ENCODE assay signal across 1 cellular context in the genomic region with DNA sequence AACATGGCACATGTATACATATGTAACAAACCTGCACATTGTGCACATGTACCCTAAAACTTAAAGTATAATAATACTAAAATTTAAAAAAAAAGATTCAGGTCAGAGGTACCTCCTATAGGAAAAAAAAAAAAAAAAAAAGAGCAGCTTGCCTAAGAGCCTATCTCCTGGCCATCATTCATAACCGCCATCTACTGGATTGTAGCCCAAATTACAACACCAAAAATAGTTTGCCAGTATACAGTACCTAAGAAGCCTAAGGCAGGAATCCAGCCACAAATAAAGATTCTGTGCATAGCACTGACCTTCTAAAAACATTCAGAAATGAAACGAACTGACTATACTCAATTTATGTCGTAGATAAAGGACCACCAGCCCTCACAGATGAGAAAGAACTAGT.
TF ChIP-seq lines count a peak whose summit lies in the region.

No MANE protein-coding gene starts in this region.

TF ChIP-seq in GM12878, 131 proteins besides CTCF, POLR2A, EP300 and RAD21 (continued from another document):
- TF ChIP-seq, protein P1, sequence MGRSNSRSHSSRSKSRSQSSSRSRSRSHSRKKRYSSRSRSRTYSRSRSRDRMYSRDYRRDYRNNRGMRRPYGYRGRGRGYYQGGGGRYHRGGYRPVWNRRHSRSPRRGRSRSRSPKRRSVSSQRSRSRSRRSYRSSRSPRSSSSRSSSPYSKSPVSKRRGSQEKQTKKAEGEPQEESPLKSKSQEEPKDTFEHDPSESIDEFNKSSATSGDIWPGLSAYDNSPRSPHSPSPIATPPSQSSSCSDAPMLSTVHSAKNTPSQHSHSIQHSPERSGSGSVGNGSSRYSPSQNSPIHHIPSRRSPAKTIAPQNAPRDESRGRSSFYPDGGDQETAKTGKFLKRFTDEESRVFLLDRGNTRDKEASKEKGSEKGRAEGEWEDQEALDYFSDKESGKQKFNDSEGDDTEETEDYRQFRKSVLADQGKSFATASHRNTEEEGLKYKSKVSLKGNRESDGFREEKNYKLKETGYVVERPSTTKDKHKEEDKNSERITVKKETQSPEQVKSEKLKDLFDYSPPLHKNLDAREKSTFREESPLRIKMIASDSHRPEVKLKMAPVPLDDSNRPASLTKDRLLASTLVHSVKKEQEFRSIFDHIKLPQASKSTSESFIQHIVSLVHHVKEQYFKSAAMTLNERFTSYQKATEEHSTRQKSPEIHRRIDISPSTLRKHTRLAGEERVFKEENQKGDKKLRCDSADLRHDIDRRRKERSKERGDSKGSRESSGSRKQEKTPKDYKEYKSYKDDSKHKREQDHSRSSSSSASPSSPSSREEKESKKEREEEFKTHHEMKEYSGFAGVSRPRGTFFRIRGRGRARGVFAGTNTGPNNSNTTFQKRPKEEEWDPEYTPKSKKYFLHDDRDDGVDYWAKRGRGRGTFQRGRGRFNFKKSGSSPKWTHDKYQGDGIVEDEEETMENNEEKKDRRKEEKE (IDR thresholded peaks at IDR 0.05) = no peak
- TF ChIP-seq KDM1A (IDR thresholded peaks at IDR 0.05; ENCODE audit: borderline replicate concordance) (no peak), GATAD2B (conservative IDR thresholded peaks at IDR 0.05; ENCODE audit: low read depth) (no peak), POLR2AphosphoS2 (IDR thresholded peaks at IDR 0.05; ENCODE audit: low read depth, low read length) (no peak), CBX5 (IDR thresholded peaks at IDR 0.05; ENCODE audit: low read depth) (no peak), MEF2A (IDR thresholded peaks at IDR 0.05; ENCODE audit: insufficient read depth, low read depth, low read length) (no peak), YY1 (IDR thresholded peaks at IDR 0.05; ENCODE audit: low read depth, low read length) (0 out of 2 replicates have a peak, but pooled peaks have one; percentile 13), SMC3 (IDR thresholded peaks at IDR 0.05; ENCODE audit: borderline replicate concordance, low read length) (peak; percentile 57; the same call in 1 of the 2 replicates), CEBPB (IDR thresholded peaks at IDR 0.05; ENCODE audit: borderline replicate concordance in 1 of 2, low read depth in 2 of 2, low read length in 2 of 2) (no peak)
- TF ChIP-seq, protein P2, sequence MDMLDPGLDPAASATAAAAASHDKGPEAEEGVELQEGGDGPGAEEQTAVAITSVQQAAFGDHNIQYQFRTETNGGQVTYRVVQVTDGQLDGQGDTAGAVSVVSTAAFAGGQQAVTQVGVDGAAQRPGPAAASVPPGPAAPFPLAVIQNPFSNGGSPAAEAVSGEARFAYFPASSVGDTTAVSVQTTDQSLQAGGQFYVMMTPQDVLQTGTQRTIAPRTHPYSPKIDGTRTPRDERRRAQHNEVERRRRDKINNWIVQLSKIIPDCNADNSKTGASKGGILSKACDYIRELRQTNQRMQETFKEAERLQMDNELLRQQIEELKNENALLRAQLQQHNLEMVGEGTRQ (IDR thresholded peaks at IDR 0.05; ENCODE audit: borderline replicate concordance, low read depth, low read length) = no peak
- TF ChIP-seq, protein P3, sequence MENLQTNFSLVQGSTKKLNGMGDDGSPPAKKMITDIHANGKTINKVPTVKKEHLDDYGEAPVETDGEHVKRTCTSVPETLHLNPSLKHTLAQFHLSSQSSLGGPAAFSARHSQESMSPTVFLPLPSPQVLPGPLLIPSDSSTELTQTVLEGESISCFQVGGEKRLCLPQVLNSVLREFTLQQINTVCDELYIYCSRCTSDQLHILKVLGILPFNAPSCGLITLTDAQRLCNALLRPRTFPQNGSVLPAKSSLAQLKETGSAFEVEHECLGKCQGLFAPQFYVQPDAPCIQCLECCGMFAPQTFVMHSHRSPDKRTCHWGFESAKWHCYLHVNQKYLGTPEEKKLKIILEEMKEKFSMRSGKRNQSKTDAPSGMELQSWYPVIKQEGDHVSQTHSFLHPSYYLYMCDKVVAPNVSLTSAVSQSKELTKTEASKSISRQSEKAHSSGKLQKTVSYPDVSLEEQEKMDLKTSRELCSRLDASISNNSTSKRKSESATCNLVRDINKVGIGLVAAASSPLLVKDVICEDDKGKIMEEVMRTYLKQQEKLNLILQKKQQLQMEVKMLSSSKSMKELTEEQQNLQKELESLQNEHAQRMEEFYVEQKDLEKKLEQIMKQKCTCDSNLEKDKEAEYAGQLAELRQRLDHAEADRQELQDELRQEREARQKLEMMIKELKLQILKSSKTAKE (IDR thresholded peaks at IDR 0.05; ENCODE audit: low read depth, poor library complexity, severe bottlenecking) = no peak
